ENCODE assay signal across 22 cellular contexts in genomic region chr1:148309940-148310500, GRCh38.
DNase-seq lines count a peak whose midpoint lies in the region; ATAC-seq, FAIRE-seq and TF ChIP-seq lines count a peak whose summit lies in the region.
"Had no signal": no experiment of that assay in that cellular context is flagged by ENCODE, and none has a peak within 500 bp of the region (broad histone marks: within the 10 kb centered on the region; RNA-seq: fewer than 3 reads in every experiment).

No MANE protein-coding gene starts in this region.

- H3K14ac ChIP-seq in H9 (ENCODE audit: insufficient read depth, low read length), result no peak overlapping the region

- H3K4me2 ChIP-seq in H9 (ENCODE audit: insufficient read depth, insufficient read length, low read length), result peak overlapping the region; percentile 50
- peak overlapping the region; percentile 62 for H3K4me2 ChIP-seq in osteoblast (ENCODE audit: insufficient read depth, low read length)
- H3K4me2 ChIP-seq: KMS-11 had no signal

- no peak overlapping the region for H2BK15ac ChIP-seq in H9 (ENCODE audit: low read depth, low read length)

- no peak overlapping the region for H4K8ac ChIP-seq in H9 (replicated peaks; ENCODE audit: insufficient read length, low read depth, low read length)

- TF ChIP-seq CTCF in H9 (conservative IDR thresholded peaks at IDR 0.05), result no peak
- TF ChIP-seq CTCF in bronchial epithelial cell (IDR thresholded peaks at IDR 0.05; ENCODE audit: insufficient read depth, low read length, severe bottlenecking), result no peak
- TF ChIP-seq CTCF in osteoblast (IDR thresholded peaks at IDR 0.05; ENCODE audit: extremely low read depth, low read depth, low read length), result no peak
- no peak for TF ChIP-seq CTCF in type B pancreatic cell (conservative IDR thresholded peaks at IDR 0.05)

- H2BK20ac ChIP-seq in H9 (ENCODE audit: low read depth, low read length, poor library complexity, severe bottlenecking), result no peak overlapping the region

- ATAC-seq in HG03175 (IDR thresholded peaks at IDR 0.05; ENCODE audit: unreplicated experiment), result no peak
- ATAC-seq in HG02798 (IDR thresholded peaks at IDR 0.05; ENCODE audit: poor library complexity, unreplicated experiment), result no peak
- ATAC-seq: mucosa of descending colon, T-cell had no signal

- H3K4me3 Mint-ChIP-seq in H9 (peak overlapping the region; percentile 65 to 73), type B pancreatic cell (no peak overlapping the region)
- H3K4me3 Mint-ChIP-seq: activated CD4-positive, alpha-beta T cell treated with anti-CD3 and anti-CD28 coated beads, Interleukin-2, amount 10 ng/mL, durations not matched to agents 7 days and 5 days; CD4-positive, alpha-beta T cell; T-cell had no signal

- H3K27me3 Mint-ChIP-seq in H9 (ENCODE audit: low read depth) (peaks cover 65% of the 10 kb centered on the region), type B pancreatic cell (peaks cover 69% of the 10 kb centered on the region)

- no peak overlapping the region for H2AK5ac ChIP-seq in H9 (ENCODE audit: insufficient read length, low read length)

- peaks cover 0 to 9% (median 1%) of the 10 kb centered on the region in 3 experiments; a peak in 4 of 7 replicates for H3K36me3 Mint-ChIP-seq in H9 (ENCODE audit: insufficient read depth in 1 of 3, low read depth in 3 of 3)
- H3K36me3 Mint-ChIP-seq in type B pancreatic cell, result no peaks in the 10 kb centered on the region
- H3K36me3 Mint-ChIP-seq: T-cell had no signal

- H3K4me1 Mint-ChIP-seq in H9 (peaks cover 2 to 4% of the 10 kb centered on the region in 2 experiments; a peak in 3 of 4 replicates), type B pancreatic cell (ENCODE audit: unreplicated experiment) (no peaks in the 10 kb centered on the region)

- no peak overlapping the region for H2BK120ac ChIP-seq in H9 (ENCODE audit: low read depth, low read length, poor library complexity, severe bottlenecking)

- FAIRE-seq in bronchial epithelial cell (lab: Jason Lieb, UNC), result no peak

- H3K79me2 ChIP-seq in H9 (ENCODE audit: insufficient read depth, low read length) (no peaks in the 10 kb centered on the region), osteoblast (ENCODE audit: insufficient read depth, low read length) (no peaks in the 10 kb centered on the region)

- H4K20me1 ChIP-seq in H9 (ENCODE audit: control insufficient read depth, insufficient read depth, insufficient read length) (peaks cover 2% of the 10 kb centered on the region), osteoblast (ENCODE audit: insufficient read depth, low read length) (no peaks in the 10 kb centered on the region)

- DNase-seq in H9 (no peak), bronchial epithelial cell (ENCODE audit: low read depth) (no peak), osteoblast (ENCODE audit: insufficient read length, low spot score, missing footprints) (no peak), type B pancreatic cell (ENCODE audit: extremely low spot score, unreplicated experiment) (no peak), cerebellar nuclear complex (lab: John Stamatoyannopoulos, UW) (no peak)
- DNase-seq: activated CD4-positive, alpha-beta T cell treated with anti-CD3 and anti-CD28 coated beads, Interleukin-2, amount 10 ng/mL, durations not matched to agents 7 days and 5 days; activated CD8-positive, alpha-beta memory T cell treated with anti-CD3 and anti-CD28 coated beads, Interleukin-2, amount 50 U/mL, for 48 hours; activated effector memory CD4-positive, alpha-beta T cell treated with anti-CD3 and anti-CD28 coated beads, Interleukin-2, amount 50 U/mL, for 16 hours; adrenal gland; CD4-positive, alpha-beta T cell; central memory CD4-positive, alpha-beta T cell; DND-41; effector CD8-positive, alpha-beta T cell; head of caudate nucleus; mucosa of descending colon; NCI-H2081 treated with DMSO at 0.1 percent for 48 hours; Right ventricle myocardium superior; T-cell had no signal

- no peaks in the 10 kb centered on the region for H3K9me3 ChIP-seq in H9 (ENCODE audit: control insufficient read depth, low read depth, low read length)
- no peaks in the 10 kb centered on the region for H3K9me3 ChIP-seq in iPS-18a (ENCODE audit: control insufficient read depth, low read depth, low read length)
- H3K9me3 ChIP-seq in osteoblast (ENCODE audit: low read depth, low read length), result no peaks in the 10 kb centered on the region
- H3K9me3 ChIP-seq: adrenal gland, mucosa of descending colon had no signal

- H3K23me2 ChIP-seq in H9 (ENCODE audit: insufficient read length, low read depth, low read length, poor library complexity, severe bottlenecking), result peaks cover 4% of the 10 kb centered on the region

- peaks cover 21% of the 10 kb centered on the region in 2 experiments; a peak in 4 of 5 replicates for H3K9me3 Mint-ChIP-seq in H9
- peaks cover 26% of the 10 kb centered on the region for H3K9me3 Mint-ChIP-seq in type B pancreatic cell
- H3K9me3 Mint-ChIP-seq: CD4-positive, alpha-beta T cell had no signal

- H3K27ac ChIP-seq in H9 (ENCODE audit: insufficient read length, low read depth, low read length) (no peak overlapping the region), iPS-18a (ENCODE audit: low read length) (no peak overlapping the region), osteoblast (ENCODE audit: low read depth, low read length) (no peak overlapping the region)
- H3K27ac ChIP-seq: adrenal gland, KMS-11 had no signal

- H3K4ac ChIP-seq in H9 (ENCODE audit: low read depth, low read length), result no peak overlapping the region

- H3K36me3 ChIP-seq in bronchial epithelial cell (ENCODE audit: control insufficient read depth, insufficient read depth, low read length) (no peaks in the 10 kb centered on the region), iPS-18a (ENCODE audit: control insufficient read depth, low read depth, low read length) (no peaks in the 10 kb centered on the region), osteoblast (ENCODE audit: insufficient read depth, low read length) (no peaks in the 10 kb centered on the region)
- H3K36me3 ChIP-seq: adrenal gland had no signal

- H3K9ac ChIP-seq in H9 (ENCODE audit: extremely low read depth, insufficient read length, low read length) (no peak overlapping the region), iPS-18a (ENCODE audit: low read length) (no peak overlapping the region)
- H3K9ac ChIP-seq: KMS-11 had no signal

- H3K4me3 ChIP-seq in bronchial epithelial cell (ENCODE audit: low read depth, low read length) (peak overlapping the region; percentile 13), iPS-18a (ENCODE audit: low read length) (peak overlapping the region; percentile 64), osteoblast (ENCODE audit: insufficient read depth, low read length) (peak overlapping the region; percentile 52)
- H3K4me3 ChIP-seq: adrenal gland, mucosa of descending colon had no signal

- no peak overlapping the region for H2AFZ ChIP-seq in H9 (ENCODE audit: low read length)
- H2AFZ ChIP-seq in osteoblast (ENCODE audit: low read length), result peak overlapping the region; percentile 16

- H3T11ph ChIP-seq in H9 (ENCODE audit: low read length), result no peak overlapping the region

- H2BK12ac ChIP-seq in H9 (ENCODE audit: insufficient read length, low read depth, low read length), result no peak overlapping the region

- no peaks in the 10 kb centered on the region for H3K79me1 ChIP-seq in H9 (ENCODE audit: insufficient read depth, low read depth, low read length, poor library complexity, severe bottlenecking)

- peaks cover 8% of the 10 kb centered on the region; the same call in 1 of the 2 replicates for H3K27me3 ChIP-seq in H9 (ENCODE audit: insufficient read depth, low read length)
- H3K27me3 ChIP-seq in bronchial epithelial cell (ENCODE audit: control insufficient read depth, insufficient read depth, low read length), result peaks cover 4% of the 10 kb centered on the region
- H3K27me3 ChIP-seq in iPS-18a (ENCODE audit: control insufficient read depth, insufficient read depth, low read length), result peaks cover 56% of the 10 kb centered on the region
- H3K27me3 ChIP-seq in osteoblast (ENCODE audit: insufficient read depth, low read length), result peaks cover 59% of the 10 kb centered on the region

- no peak overlapping the region for H3K23ac ChIP-seq in H9 (ENCODE audit: insufficient read length, low read depth, low read length)

- no peak overlapping the region for H3K56ac ChIP-seq in H9 (ENCODE audit: insufficient read length, low read depth, low read length)

- no peak overlapping the region for H4K5ac ChIP-seq in H9 (ENCODE audit: insufficient read length, low read depth, low read length)

- H3K18ac ChIP-seq in H9 (ENCODE audit: insufficient read length, low read depth, low read length), result no peak overlapping the region

- H2BK5ac ChIP-seq in H9 (ENCODE audit: insufficient read length, low read length), result no peak overlapping the region

- no CpG with 5 or more reads among the region's 37 CpGs for WGBS in H9 (ENCODE audit: extremely low coverage, insufficient read length, low lambda C conversion rate)

- H3K27ac Mint-ChIP-seq in H9 (no peak overlapping the region), type B pancreatic cell (no peak overlapping the region)
- H3K27ac Mint-ChIP-seq: activated CD4-positive, alpha-beta T cell treated with anti-CD3 and anti-CD28 coated beads, Interleukin-2, amount 10 ng/mL, durations not matched to agents 7 days and 5 days; CD4-positive, alpha-beta T cell; T-cell had no signal

- H3K4me1 ChIP-seq in H9 (ENCODE audit: insufficient read depth, low read length) (no peaks in the 10 kb centered on the region), iPS-18a (ENCODE audit: control insufficient read depth, low read depth, low read length) (no peaks in the 10 kb centered on the region), osteoblast (ENCODE audit: insufficient read depth, low read length) (peaks cover 9% of the 10 kb centered on the region)
- H3K4me1 ChIP-seq: adrenal gland had no signal

- no peak overlapping the region for H4K91ac ChIP-seq in H9 (ENCODE audit: insufficient read length, low read depth, low read length)

Comparison
In these comparisons a context has a peak if more than half of its experiments do, and no peak if none do; other contexts are left out.
1. H3K4me3 ChIP-seq: peak in every context shown above with its lines; median percentile 64 in iPS-18a; 52 in osteoblast; 13 in bronchial epithelial cell.